Comparison of ENCODE assay signal across 16 cellular contexts in genomic region chr14:99560403-99560802, GRCh38.
"Had no signal": no experiment of that assay in that cellular context is flagged by ENCODE, and none has a peak within 500 bp of the region (broad histone marks: within the 10 kb centered on the region; RNA-seq: fewer than 3 reads in every experiment).

No MANE protein-coding gene starts in this region.

- H3K4me1 Mint-ChIP-seq: activated B cell treated with CpG ODN at 0.5 μM for 24 hours; central memory CD8-positive, alpha-beta T cell had no signal

- H3K27ac ChIP-seq: testis had no signal

- H3K9me3 Mint-ChIP-seq: central memory CD8-positive, alpha-beta T cell; dendritic cell treated with granulocyte-macrophage colony-stimulating factor and Interleukin-4, amounts not matched to agents 40 ng/mL and 50 ng/mL, for 4 days had no signal

- H3K27ac Mint-ChIP-seq: activated B cell treated with CpG ODN at 0.5 μM for 24 hours; activated naive CD8-positive, alpha-beta T cell; dendritic cell treated with granulocyte-macrophage colony-stimulating factor and Interleukin-4, amounts not matched to agents 40 ng/mL and 50 ng/mL, for 4 days; naive thymus-derived CD4-positive, alpha-beta T cell; T-helper 17 cell had no signal

- H3K4me3 ChIP-seq: right atrium auricular region, testis had no signal

- H3K36me3 Mint-ChIP-seq: activated naive CD8-positive, alpha-beta T cell had no signal

- H3K27me3 ChIP-seq: right atrium auricular region, testis had no signal

- H3K9me3 ChIP-seq: right atrium auricular region, testis had no signal

- H3K4me3 Mint-ChIP-seq: activated B cell treated with CpG ODN at 0.5 μM for 24 hours; activated naive CD8-positive, alpha-beta T cell; brain; central memory CD8-positive, alpha-beta T cell; dendritic cell treated with granulocyte-macrophage colony-stimulating factor and Interleukin-4, amounts not matched to agents 40 ng/mL and 50 ng/mL, for 4 days; naive thymus-derived CD4-positive, alpha-beta T cell; T-helper 17 cell had no signal

- ATAC-seq: naive thymus-derived CD4-positive, alpha-beta T cell; T-helper 17 cell had no signal

- H3K27me3 Mint-ChIP-seq: activated naive CD8-positive, alpha-beta T cell; brain; central memory CD8-positive, alpha-beta T cell; naive thymus-derived CD4-positive, alpha-beta T cell; T-helper 17 cell had no signal

- H3K36me3 ChIP-seq: right atrium auricular region had no signal

- DNase-seq: activated B cell treated with CpG ODN at 0.5 μM for 24 hours; activated CD4-positive, alpha-beta T cell treated with anti-CD3 and anti-CD28 coated beads for 48 hours; activated CD8-positive, alpha-beta memory T cell treated with anti-CD3 and anti-CD28 coated beads, Interleukin-2, amount 50 U/mL, for 48 hours; activated gamma-delta T cell treated with Interleukin-2 at 50 U/mL for 16 hours; effector memory CD4-positive, alpha-beta T cell; naive thymus-derived CD4-positive, alpha-beta T cell; small intestine; stimulated activated CD4-positive, alpha-beta T cell treated with anti-CD3 and anti-CD28 coated beads, Interleukin-4, amount 100 ng/mL, for 24 hours; stimulated activated naive CD4-positive, alpha-beta T cell; T-helper 17 cell had no signal
